In the genomic region with DNA sequence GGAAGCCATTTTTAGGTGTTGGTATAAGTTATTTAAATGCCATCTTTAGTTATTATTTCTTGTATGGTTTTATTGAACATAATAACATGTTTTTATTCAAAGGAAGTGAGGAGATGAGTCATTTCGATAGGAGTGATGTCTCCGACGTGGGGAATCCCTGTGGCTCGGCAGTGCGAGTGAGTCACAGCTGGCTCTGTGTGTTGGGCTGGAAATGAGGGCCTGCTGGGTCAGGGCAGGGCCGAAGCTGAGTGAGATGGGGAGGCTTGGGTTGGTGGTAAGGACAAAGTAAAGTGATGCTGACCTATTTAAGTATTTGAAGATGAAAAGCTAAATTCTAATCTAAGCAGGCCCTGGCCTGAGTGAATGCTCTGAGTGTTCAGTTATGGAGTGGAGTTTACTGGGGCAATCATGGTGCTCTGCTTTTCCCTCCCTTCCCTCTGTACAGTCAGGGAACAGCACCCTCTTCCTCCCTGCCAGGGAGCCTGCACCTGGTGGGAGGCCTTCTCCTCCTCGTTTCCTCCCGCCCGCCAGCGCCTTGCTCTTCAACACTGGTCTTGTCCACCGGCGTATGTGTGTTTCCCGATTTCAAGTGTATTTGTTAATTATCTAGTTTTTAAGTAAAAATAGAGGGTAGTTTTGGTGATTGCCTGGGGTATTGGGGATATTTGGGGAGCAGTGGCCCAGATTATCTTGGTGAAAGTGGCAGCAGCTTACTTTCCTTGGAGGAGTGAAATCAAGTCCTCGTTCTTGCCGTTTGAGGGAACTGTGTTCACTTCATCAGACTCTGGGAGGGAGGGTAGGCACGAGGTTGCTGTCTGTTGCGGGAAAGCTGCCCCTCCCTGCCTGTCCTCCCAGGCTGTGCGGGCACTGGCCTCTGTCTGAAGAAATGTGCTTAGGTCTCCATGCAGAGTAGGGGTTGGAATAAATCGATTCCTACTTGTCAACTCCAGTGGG, we compare ENCODE assay signal across 1 cellular context.
TF ChIP-seq lines count a peak whose summit lies in the region.

No MANE protein-coding gene starts in this region.

TF ChIP-seq in GM12878, 131 proteins besides CTCF, POLR2A, EP300 and RAD21 (continued from another document and continues in another):
- TF ChIP-seq, protein P1, sequence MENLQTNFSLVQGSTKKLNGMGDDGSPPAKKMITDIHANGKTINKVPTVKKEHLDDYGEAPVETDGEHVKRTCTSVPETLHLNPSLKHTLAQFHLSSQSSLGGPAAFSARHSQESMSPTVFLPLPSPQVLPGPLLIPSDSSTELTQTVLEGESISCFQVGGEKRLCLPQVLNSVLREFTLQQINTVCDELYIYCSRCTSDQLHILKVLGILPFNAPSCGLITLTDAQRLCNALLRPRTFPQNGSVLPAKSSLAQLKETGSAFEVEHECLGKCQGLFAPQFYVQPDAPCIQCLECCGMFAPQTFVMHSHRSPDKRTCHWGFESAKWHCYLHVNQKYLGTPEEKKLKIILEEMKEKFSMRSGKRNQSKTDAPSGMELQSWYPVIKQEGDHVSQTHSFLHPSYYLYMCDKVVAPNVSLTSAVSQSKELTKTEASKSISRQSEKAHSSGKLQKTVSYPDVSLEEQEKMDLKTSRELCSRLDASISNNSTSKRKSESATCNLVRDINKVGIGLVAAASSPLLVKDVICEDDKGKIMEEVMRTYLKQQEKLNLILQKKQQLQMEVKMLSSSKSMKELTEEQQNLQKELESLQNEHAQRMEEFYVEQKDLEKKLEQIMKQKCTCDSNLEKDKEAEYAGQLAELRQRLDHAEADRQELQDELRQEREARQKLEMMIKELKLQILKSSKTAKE (IDR thresholded peaks at IDR 0.05; ENCODE audit: low read depth, poor library complexity, severe bottlenecking), result peak; percentile 62
- no peak for TF ChIP-seq ZNF384 (IDR thresholded peaks at IDR 0.05; ENCODE audit: borderline replicate concordance, low read depth, low read length)
- no peak for TF ChIP-seq TAF1 (IDR thresholded peaks at IDR 0.05; ENCODE audit: borderline replicate concordance, low read depth, low read length)
- TF ChIP-seq KDM1A (IDR thresholded peaks at IDR 0.05; ENCODE audit: borderline replicate concordance), result no peak
- TF ChIP-seq CHD1 (IDR thresholded peaks at IDR 0.05; ENCODE audit: low read depth, low read length), result no peak
- peak; percentile 93 for TF ChIP-seq JUND (IDR thresholded peaks at IDR 0.05; ENCODE audit: low read depth, low read length)
- TF ChIP-seq, protein P2, sequence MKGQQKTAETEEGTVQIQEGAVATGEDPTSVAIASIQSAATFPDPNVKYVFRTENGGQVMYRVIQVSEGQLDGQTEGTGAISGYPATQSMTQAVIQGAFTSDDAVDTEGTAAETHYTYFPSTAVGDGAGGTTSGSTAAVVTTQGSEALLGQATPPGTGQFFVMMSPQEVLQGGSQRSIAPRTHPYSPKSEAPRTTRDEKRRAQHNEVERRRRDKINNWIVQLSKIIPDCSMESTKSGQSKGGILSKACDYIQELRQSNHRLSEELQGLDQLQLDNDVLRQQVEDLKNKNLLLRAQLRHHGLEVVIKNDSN (IDR thresholded peaks at IDR 0.05; ENCODE audit: borderline replicate concordance, extremely low read length, insufficient read depth, low read depth, low read length), result no peak
- peak; percentile 53; the same call in 1 of the 2 replicates for TF ChIP-seq IKZF1 (conservative IDR thresholded peaks at IDR 0.05)
- TF ChIP-seq TCF3 (IDR thresholded peaks at IDR 0.05; ENCODE audit: borderline replicate concordance, insufficient read depth, low read depth, low read length), result peak; percentile 55; the same call in 1 of the 2 replicates
- TF ChIP-seq CHD2 (IDR thresholded peaks at IDR 0.05; ENCODE audit: borderline replicate concordance, low read depth, low read length), result no peak
- TF ChIP-seq, protein P3, sequence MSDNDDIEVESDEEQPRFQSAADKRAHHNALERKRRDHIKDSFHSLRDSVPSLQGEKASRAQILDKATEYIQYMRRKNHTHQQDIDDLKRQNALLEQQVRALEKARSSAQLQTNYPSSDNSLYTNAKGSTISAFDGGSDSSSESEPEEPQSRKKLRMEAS (IDR thresholded peaks at IDR 0.05; ENCODE audit: low read depth, low read length), result no peak
- 0 out of 2 replicates have a peak, but pooled peaks have one; percentile 35 for TF ChIP-seq EED (IDR thresholded peaks at IDR 0.05; ENCODE audit: low read depth)
- no peak for TF ChIP-seq SUZ12 (IDR thresholded peaks at IDR 0.05; ENCODE audit: unreplicated experiment)
- peak; percentile 71; the same call in 1 of the 2 replicates for TF ChIP-seq DPF2 (IDR thresholded peaks at IDR 0.05)
- TF ChIP-seq CBX3 (IDR thresholded peaks at IDR 0.05; ENCODE audit: borderline replicate concordance, low read depth), result no peak
- peak; percentile 51; the same call in 1 of the 2 replicates for TF ChIP-seq GABPA (IDR thresholded peaks at IDR 0.05; ENCODE audit: low read depth)
- TF ChIP-seq ZNF622 (IDR thresholded peaks at IDR 0.05), result no peak
- TF ChIP-seq, protein P4, sequence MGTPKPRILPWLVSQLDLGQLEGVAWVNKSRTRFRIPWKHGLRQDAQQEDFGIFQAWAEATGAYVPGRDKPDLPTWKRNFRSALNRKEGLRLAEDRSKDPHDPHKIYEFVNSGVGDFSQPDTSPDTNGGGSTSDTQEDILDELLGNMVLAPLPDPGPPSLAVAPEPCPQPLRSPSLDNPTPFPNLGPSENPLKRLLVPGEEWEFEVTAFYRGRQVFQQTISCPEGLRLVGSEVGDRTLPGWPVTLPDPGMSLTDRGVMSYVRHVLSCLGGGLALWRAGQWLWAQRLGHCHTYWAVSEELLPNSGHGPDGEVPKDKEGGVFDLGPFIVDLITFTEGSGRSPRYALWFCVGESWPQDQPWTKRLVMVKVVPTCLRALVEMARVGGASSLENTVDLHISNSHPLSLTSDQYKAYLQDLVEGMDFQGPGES (IDR thresholded peaks at IDR 0.05), result no peak
- peak; percentile 55 for TF ChIP-seq MTA2 (IDR thresholded peaks at IDR 0.05; ENCODE audit: low read depth)
- peak; percentile 75 for TF ChIP-seq CREB1 (IDR thresholded peaks at IDR 0.05; ENCODE audit: low read depth)
- peak; percentile 80 for TF ChIP-seq RUNX3 (IDR thresholded peaks at IDR 0.05; ENCODE audit: low read length)
- TF ChIP-seq BMI1 (IDR thresholded peaks at IDR 0.05; ENCODE audit: borderline replicate concordance), result no peak
- TF ChIP-seq NFIC (IDR thresholded peaks at IDR 0.05; ENCODE audit: low read depth, low read length), result peak; percentile 74
- TF ChIP-seq, protein P5, sequence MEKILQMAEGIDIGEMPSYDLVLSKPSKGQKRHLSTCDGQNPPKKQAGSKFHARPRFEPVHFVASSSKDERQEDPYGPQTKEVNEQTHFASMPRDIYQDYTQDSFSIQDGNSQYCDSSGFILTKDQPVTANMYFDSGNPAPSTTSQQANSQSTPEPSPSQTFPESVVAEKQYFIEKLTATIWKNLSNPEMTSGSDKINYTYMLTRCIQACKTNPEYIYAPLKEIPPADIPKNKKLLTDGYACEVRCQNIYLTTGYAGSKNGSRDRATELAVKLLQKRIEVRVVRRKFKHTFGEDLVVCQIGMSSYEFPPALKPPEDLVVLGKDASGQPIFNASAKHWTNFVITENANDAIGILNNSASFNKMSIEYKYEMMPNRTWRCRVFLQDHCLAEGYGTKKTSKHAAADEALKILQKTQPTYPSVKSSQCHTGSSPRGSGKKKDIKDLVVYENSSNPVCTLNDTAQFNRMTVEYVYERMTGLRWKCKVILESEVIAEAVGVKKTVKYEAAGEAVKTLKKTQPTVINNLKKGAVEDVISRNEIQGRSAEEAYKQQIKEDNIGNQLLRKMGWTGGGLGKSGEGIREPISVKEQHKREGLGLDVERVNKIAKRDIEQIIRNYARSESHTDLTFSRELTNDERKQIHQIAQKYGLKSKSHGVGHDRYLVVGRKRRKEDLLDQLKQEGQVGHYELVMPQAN (conservative IDR thresholded peaks at IDR 0.05), result no peak
- no peak for TF ChIP-seq SIX5 (IDR thresholded peaks at IDR 0.05; ENCODE audit: low read depth, low read length, severe bottlenecking)
- TF ChIP-seq KLF5 (IDR thresholded peaks at IDR 0.05; ENCODE audit: partially characterized antibody), result no peak
- TF ChIP-seq, protein P6, sequence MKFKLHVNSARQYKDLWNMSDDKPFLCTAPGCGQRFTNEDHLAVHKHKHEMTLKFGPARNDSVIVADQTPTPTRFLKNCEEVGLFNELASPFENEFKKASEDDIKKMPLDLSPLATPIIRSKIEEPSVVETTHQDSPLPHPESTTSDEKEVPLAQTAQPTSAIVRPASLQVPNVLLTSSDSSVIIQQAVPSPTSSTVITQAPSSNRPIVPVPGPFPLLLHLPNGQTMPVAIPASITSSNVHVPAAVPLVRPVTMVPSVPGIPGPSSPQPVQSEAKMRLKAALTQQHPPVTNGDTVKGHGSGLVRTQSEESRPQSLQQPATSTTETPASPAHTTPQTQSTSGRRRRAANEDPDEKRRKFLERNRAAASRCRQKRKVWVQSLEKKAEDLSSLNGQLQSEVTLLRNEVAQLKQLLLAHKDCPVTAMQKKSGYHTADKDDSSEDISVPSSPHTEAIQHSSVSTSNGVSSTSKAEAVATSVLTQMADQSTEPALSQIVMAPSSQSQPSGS (IDR thresholded peaks at IDR 0.05; ENCODE audit: low read length), result peak; percentile 85
- no peak for TF ChIP-seq ZBED1 (IDR thresholded peaks at IDR 0.05; ENCODE audit: borderline replicate concordance)
- TF ChIP-seq TCF12 (IDR thresholded peaks at IDR 0.05; ENCODE audit: low read depth, low read length), result peak; percentile 80; the same call in 1 of the 2 replicates
- TF ChIP-seq, protein P7, sequence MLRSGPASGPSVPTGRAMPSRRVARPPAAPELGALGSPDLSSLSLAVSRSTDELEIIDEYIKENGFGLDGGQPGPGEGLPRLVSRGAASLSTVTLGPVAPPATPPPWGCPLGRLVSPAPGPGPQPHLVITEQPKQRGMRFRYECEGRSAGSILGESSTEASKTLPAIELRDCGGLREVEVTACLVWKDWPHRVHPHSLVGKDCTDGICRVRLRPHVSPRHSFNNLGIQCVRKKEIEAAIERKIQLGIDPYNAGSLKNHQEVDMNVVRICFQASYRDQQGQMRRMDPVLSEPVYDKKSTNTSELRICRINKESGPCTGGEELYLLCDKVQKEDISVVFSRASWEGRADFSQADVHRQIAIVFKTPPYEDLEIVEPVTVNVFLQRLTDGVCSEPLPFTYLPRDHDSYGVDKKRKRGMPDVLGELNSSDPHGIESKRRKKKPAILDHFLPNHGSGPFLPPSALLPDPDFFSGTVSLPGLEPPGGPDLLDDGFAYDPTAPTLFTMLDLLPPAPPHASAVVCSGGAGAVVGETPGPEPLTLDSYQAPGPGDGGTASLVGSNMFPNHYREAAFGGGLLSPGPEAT (IDR thresholded peaks at IDR 0.05; ENCODE audit: low read depth), result 0 out of 2 replicates have a peak, but pooled peaks have one; percentile 34
- no peak for TF ChIP-seq ZNF207 (IDR thresholded peaks at IDR 0.05; ENCODE audit: borderline replicate concordance)
- TF ChIP-seq FOXM1 (IDR thresholded peaks at IDR 0.05; ENCODE audit: low read depth, low read length), result peak; percentile 66; the same call in 1 of the 2 replicates
- peak; percentile 71 for TF ChIP-seq CREM (IDR thresholded peaks at IDR 0.05; ENCODE audit: low read depth)
- TF ChIP-seq CEBPB (IDR thresholded peaks at IDR 0.05; ENCODE audit: borderline replicate concordance in 1 of 2, low read depth in 2 of 2, low read length in 2 of 2), result 0 out of 4 replicates have a peak, but pooled peaks of 1 of the 2 experiments have one; percentile 31
- TF ChIP-seq, protein P8, sequence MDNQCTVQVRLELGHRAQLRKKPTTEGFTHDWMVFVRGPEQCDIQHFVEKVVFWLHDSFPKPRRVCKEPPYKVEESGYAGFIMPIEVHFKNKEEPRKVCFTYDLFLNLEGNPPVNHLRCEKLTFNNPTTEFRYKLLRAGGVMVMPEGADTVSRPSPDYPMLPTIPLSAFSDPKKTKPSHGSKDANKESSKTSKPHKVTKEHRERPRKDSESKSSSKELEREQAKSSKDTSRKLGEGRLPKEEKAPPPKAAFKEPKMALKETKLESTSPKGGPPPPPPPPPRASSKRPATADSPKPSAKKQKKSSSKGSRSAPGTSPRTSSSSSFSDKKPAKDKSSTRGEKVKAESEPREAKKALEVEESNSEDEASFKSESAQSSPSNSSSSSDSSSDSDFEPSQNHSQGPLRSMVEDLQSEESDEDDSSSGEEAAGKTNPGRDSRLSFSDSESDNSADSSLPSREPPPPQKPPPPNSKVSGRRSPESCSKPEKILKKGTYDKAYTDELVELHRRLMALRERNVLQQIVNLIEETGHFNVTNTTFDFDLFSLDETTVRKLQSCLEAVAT (IDR thresholded peaks at IDR 0.05), result no peak
- no peak for TF ChIP-seq HDAC6 (IDR thresholded peaks at IDR 0.05; ENCODE audit: unreplicated experiment)
- TF ChIP-seq MXI1 (IDR thresholded peaks at IDR 0.05; ENCODE audit: low read depth, low read length), result no peak
- TF ChIP-seq, protein P9, sequence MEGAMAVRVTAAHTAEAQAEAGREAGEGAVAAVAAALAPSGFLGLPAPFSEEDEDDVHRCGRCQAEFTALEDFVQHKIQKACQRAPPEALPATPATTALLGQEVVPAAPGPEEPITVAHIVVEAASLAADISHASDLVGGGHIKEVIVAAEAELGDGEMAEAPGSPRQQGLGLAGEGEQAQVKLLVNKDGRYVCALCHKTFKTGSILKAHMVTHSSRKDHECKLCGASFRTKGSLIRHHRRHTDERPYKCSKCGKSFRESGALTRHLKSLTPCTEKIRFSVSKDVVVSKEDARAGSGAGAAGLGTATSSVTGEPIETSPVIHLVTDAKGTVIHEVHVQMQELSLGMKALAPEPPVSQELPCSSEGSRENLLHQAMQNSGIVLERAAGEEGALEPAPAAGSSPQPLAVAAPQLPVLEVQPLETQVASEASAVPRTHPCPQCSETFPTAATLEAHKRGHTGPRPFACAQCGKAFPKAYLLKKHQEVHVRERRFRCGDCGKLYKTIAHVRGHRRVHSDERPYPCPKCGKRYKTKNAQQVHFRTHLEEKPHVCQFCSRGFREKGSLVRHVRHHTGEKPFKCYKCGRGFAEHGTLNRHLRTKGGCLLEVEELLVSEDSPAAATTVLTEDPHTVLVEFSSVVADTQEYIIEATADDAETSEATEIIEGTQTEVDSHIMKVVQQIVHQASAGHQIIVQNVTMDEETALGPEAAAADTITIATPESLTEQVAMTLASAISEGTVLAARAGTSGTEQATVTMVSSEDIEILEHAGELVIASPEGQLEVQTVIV (IDR thresholded peaks at IDR 0.05; ENCODE audit: borderline replicate concordance, partially characterized antibody), result no peak
- TF ChIP-seq PML (IDR thresholded peaks at IDR 0.05; ENCODE audit: low read length), result 0 out of 2 replicates have a peak, but pooled peaks have one; percentile 32
